Comparison of ENCODE assay signal across 9 cellular contexts in the genomic region with DNA sequence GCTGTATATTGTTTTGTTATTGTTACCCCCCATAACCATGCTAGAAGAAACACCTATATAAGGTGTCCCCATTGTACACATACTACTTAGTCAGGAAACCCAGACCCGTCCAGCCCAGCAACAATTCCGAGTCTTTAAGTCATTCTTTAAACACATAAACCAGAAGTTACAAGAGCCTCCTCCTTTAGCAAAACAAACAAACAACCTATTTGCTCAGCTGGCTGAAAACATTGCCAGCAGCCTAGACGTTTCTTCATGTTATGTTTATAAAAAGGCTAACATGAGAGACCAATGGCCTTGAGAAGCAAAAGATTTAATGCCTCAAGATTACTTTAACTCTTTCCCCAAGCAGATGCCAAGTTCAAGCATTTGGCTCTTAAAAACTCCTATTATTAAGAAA. TPM values are rescaled to one million over a fixed set of nuclear protein-coding genes. Genes with fewer than 3 reads are reported as not detected.
DNase-seq lines count a peak whose midpoint lies in the region; ATAC-seq and TF ChIP-seq lines count a peak whose summit lies in the region.
"Had no signal": no experiment of that assay in that cellular context is flagged by ENCODE, and none has a peak within 500 bp of the region (broad histone marks: within the 10 kb centered on the region; RNA-seq: fewer than 3 reads in every experiment).

No MANE protein-coding gene starts in this region.

- no peak for TF ChIP-seq EP300 in suprapubic skin (IDR thresholded peaks at IDR 0.05)

- H3K36me3 Mint-ChIP-seq in activated CD4-positive, alpha-beta T cell treated with anti-CD3 and anti-CD28 coated beads, Interleukin-2, amount 10 ng/mL, durations not matched to agents 24 days and 14 days (ENCODE audit: low read depth), result peaks cover 10% of the 10 kb centered on the region
- peaks cover 13% of the 10 kb centered on the region for H3K36me3 Mint-ChIP-seq in activated T-helper 1 cell treated with anti-CD3 and anti-CD28 coated beads, Interleukin-12 subunit alpha, Interleukin-12 subunit beta, Interleukin-2, Interleukin-4 antibody, amounts not matched to agents 30 ng/mL and 10 ng/mL and 1 ng/mL, durations not matched to agents 14 hours and 24 hours and 36 hours (ENCODE audit: low read depth)

- WGBS in suprapubic skin, result 64% methylated on average over 3 of the region's 3 CpGs

- H3K27ac ChIP-seq in suprapubic skin, result peak overlapping the region; percentile 94

- H3K27me3 ChIP-seq in suprapubic skin, result no peaks in the 10 kb centered on the region

- H3K27ac Mint-ChIP-seq in activated CD4-positive, alpha-beta T cell treated with anti-CD3 and anti-CD28 coated beads, Interleukin-2, amount 10 ng/mL, durations not matched to agents 24 days and 14 days, result peak overlapping the region; percentile 9
- H3K27ac Mint-ChIP-seq in activated T-helper 1 cell treated with anti-CD3 and anti-CD28 coated beads, Interleukin-12 subunit alpha, Interleukin-12 subunit beta, Interleukin-2, Interleukin-4 antibody, amounts not matched to agents 30 ng/mL and 10 ng/mL and 1 ng/mL, durations not matched to agents 14 hours and 24 hours and 36 hours, result peak overlapping the region; percentile 44

- TF ChIP-seq CTCF in suprapubic skin (IDR thresholded peaks at IDR 0.05), result no peak

- no peaks in the 10 kb centered on the region for H3K36me3 ChIP-seq in suprapubic skin

- H3K4me3 Mint-ChIP-seq in activated CD4-positive, alpha-beta T cell treated with anti-CD3 and anti-CD28 coated beads, Interleukin-2, amount 10 ng/mL, durations not matched to agents 24 days and 14 days, result peak overlapping the region; percentile 95
- H3K4me3 Mint-ChIP-seq in activated T-helper 1 cell treated with anti-CD3 and anti-CD28 coated beads, Interleukin-12 subunit alpha, Interleukin-12 subunit beta, Interleukin-2, Interleukin-4 antibody, amounts not matched to agents 30 ng/mL and 10 ng/mL and 1 ng/mL, durations not matched to agents 14 hours and 24 hours and 36 hours, result peak overlapping the region; percentile 35

- H3K27me3 Mint-ChIP-seq in activated CD4-positive, alpha-beta T cell treated with anti-CD3 and anti-CD28 coated beads, Interleukin-2, amount 10 ng/mL, durations not matched to agents 24 days and 14 days, result peaks cover 2% of the 10 kb centered on the region
- no peaks in the 10 kb centered on the region for H3K27me3 Mint-ChIP-seq in activated T-helper 1 cell treated with anti-CD3 and anti-CD28 coated beads, Interleukin-12 subunit alpha, Interleukin-12 subunit beta, Interleukin-2, Interleukin-4 antibody, amounts not matched to agents 30 ng/mL and 10 ng/mL and 1 ng/mL, durations not matched to agents 14 hours and 24 hours and 36 hours (ENCODE audit: insufficient read depth)

- peaks cover 76% of the 10 kb centered on the region for H3K4me1 ChIP-seq in suprapubic skin

- H3K9me3 ChIP-seq in suprapubic skin, result no peaks in the 10 kb centered on the region

- no peak for DNase-seq in activated CD4-positive, alpha-beta T cell treated with anti-CD3 and anti-CD28 coated beads, Interleukin-2, amount 10 ng/mL, durations not matched to agents 24 days and 14 days
- no peak for DNase-seq in activated CD4-positive, alpha-beta T cell treated with anti-CD3 and anti-CD28 coated beads, Interleukin-2, amount 50 U/mL, for 1 hour
- no peak for DNase-seq in activated T-helper 1 cell treated with anti-CD3 and anti-CD28 coated beads, Interleukin-12 subunit alpha, Interleukin-12 subunit beta, Interleukin-2, Interleukin-4 antibody, amounts not matched to agents 30 ng/mL and 10 ng/mL and 1 ng/mL, durations not matched to agents 14 hours and 24 hours and 36 hours (ENCODE audit: low spot score)
- DNase-seq in iris pigment epithelial cell (ENCODE audit: low read depth) (peak; percentile 86), suprapubic skin (ENCODE audit: low spot score in 2 of 2) (no peak), DMS114 treated with DMSO at 0.1 percent for 48 hours (lab: John Stamatoyannopoulos, UW; ENCODE audit: unreplicated experiment) (no peak)
- DNase-seq: right cardiac atrium had no signal

- ATAC-seq in HG02970 (IDR thresholded peaks at IDR 0.05; ENCODE audit: low FRiP score, unreplicated experiment) (no peak), HG03108 (IDR thresholded peaks at IDR 0.05; ENCODE audit: unreplicated experiment) (no peak)
- ATAC-seq: right cardiac atrium had no signal

- H3K9me3 Mint-ChIP-seq in activated CD4-positive, alpha-beta T cell treated with anti-CD3 and anti-CD28 coated beads, Interleukin-2, amount 10 ng/mL, durations not matched to agents 24 days and 14 days, result no peaks in the 10 kb centered on the region
- no peaks in the 10 kb centered on the region for H3K9me3 Mint-ChIP-seq in activated T-helper 1 cell treated with anti-CD3 and anti-CD28 coated beads, Interleukin-12 subunit alpha, Interleukin-12 subunit beta, Interleukin-2, Interleukin-4 antibody, amounts not matched to agents 30 ng/mL and 10 ng/mL and 1 ng/mL, durations not matched to agents 14 hours and 24 hours and 36 hours

- peak overlapping the region; percentile 94 for H3K4me3 ChIP-seq in suprapubic skin

- H3K4me1 Mint-ChIP-seq in activated CD4-positive, alpha-beta T cell treated with anti-CD3 and anti-CD28 coated beads, Interleukin-2, amount 10 ng/mL, durations not matched to agents 24 days and 14 days, result peaks cover 56% of the 10 kb centered on the region
- peaks cover 78% of the 10 kb centered on the region for H3K4me1 Mint-ChIP-seq in activated T-helper 1 cell treated with anti-CD3 and anti-CD28 coated beads, Interleukin-12 subunit alpha, Interleukin-12 subunit beta, Interleukin-2, Interleukin-4 antibody, amounts not matched to agents 30 ng/mL and 10 ng/mL and 1 ng/mL, durations not matched to agents 14 hours and 24 hours and 36 hours (ENCODE audit: low read depth)

- TF ChIP-seq POLR2A in suprapubic skin (IDR thresholded peaks at IDR 0.05), result no peak

- intact Hi-C loops in activated CD4-positive, alpha-beta T cell treated with anti-CD3 and anti-CD28 coated beads, Interleukin-2, amount 10 ng/mL, durations not matched to agents 24 days and 14 days (cut with micrococcal nuclease), result no loop called here
- intact Hi-C loops in activated T-helper 1 cell treated with anti-CD3 and anti-CD28 coated beads, Interleukin-12 subunit alpha, Interleukin-12 subunit beta, Interleukin-2, Interleukin-4 antibody, amounts not matched to agents 30 ng/mL and 10 ng/mL and 1 ng/mL, durations not matched to agents 14 hours and 24 hours and 36 hours (cut with micrococcal nuclease), result no loop called here

RNA-seq across cellular contexts. Expression of a gene that starts 1.4 kb away (rescaled TPM):
- 20.5 and 23.0 TPM in 2 replicates for total RNA-seq in activated CD4-positive, alpha-beta T cell treated with anti-CD3 and anti-CD28 coated beads, Interleukin-2, amount 10 ng/mL, durations not matched to agents 24 days and 14 days
- total RNA-seq in activated T-helper 1 cell treated with anti-CD3 and anti-CD28 coated beads, Interleukin-12 subunit alpha, Interleukin-12 subunit beta, Interleukin-2, Interleukin-4 antibody, amounts not matched to agents 30 ng/mL and 10 ng/mL and 1 ng/mL, durations not matched to agents 14 hours and 24 hours and 36 hours, result 18.4 and 20.7 TPM in 2 replicates
- total RNA-seq in suprapubic skin, result 10 to 100 TPM; 33.9 to 73.5 (median 54.3) TPM

RNA-seq across cellular contexts. Expression of a gene that starts 1.4 kb away (rescaled TPM):
- 35.7 and 38.5 TPM in 2 replicates for total RNA-seq in activated CD4-positive, alpha-beta T cell treated with anti-CD3 and anti-CD28 coated beads, Interleukin-2, amount 10 ng/mL, durations not matched to agents 24 days and 14 days
- total RNA-seq in activated T-helper 1 cell treated with anti-CD3 and anti-CD28 coated beads, Interleukin-12 subunit alpha, Interleukin-12 subunit beta, Interleukin-2, Interleukin-4 antibody, amounts not matched to agents 30 ng/mL and 10 ng/mL and 1 ng/mL, durations not matched to agents 14 hours and 24 hours and 36 hours, result 36.8 and 39.2 TPM in 2 replicates
- total RNA-seq in suprapubic skin, result 10 to 100 TPM; 30.8 to 60.0 (median 46.1) TPM
